Comparison of ENCODE assay signal across 1 cellular context in the genomic region with DNA sequence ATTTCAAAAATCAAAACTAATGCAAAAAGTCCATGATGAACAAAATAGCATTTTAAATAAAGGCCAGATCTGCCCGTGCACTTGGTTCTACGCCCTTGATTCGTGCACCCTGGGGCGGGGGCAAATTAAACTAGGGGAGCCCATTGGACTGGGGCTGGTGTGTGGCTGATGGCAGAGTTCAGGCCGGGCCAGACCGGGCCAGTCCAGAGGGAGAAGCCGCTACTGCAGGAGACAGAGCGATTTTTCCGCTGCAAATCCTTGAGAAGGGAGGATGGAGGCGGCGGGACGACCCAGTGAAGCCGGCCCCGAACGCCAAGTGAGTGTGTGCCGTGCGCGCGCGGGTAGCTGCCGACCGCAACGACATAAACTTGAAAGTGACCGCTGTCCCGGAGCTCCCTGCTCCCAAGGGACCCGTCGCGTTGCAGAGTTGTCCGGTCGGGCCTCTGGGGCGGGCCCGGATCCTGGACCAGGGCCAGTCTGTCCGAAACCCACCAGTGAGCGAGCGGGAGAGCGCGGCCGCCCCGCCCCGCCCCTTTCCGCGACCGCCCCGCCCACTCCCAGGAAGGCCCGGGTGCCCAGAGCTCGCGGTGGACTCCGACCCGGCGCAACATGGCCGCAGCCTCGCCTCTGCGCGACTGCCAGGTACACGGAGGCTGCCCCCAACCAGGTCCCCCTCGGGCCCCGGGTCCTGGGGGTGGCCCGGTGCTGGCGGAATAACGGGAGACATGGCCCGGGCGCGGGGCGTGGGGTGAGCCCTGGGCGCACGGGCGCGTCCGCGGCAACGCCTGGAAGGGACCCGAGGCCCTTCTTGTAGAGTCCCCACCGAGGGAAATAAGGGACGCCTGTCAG.
TF ChIP-seq lines count a peak whose summit lies in the region.

A gene (plus strand): TSS at position 578 of the 849 bp plus-strand sequence. CDS start 32 bp downstream, at position 610.

TF ChIP-seq in HEK293, 187 proteins besides CTCF, POLR2A, EP300 and RAD21 (continued from another document):
- TF ChIP-seq, protein P1, sequence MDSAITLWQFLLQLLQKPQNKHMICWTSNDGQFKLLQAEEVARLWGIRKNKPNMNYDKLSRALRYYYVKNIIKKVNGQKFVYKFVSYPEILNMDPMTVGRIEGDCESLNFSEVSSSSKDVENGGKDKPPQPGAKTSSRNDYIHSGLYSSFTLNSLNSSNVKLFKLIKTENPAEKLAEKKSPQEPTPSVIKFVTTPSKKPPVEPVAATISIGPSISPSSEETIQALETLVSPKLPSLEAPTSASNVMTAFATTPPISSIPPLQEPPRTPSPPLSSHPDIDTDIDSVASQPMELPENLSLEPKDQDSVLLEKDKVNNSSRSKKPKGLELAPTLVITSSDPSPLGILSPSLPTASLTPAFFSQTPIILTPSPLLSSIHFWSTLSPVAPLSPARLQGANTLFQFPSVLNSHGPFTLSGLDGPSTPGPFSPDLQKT (IDR thresholded peaks at IDR 0.05; ENCODE audit: borderline replicate concordance, low read depth, low read length) = no peak
- TF ChIP-seq ZNF23 (tag by site-specific recombination; IDR thresholded peaks at IDR 0.05; ENCODE audit: borderline replicate concordance) = no peak
- peak; percentile 84 for TF ChIP-seq SP2 (tag by site-specific recombination; IDR thresholded peaks at IDR 0.05)
- TF ChIP-seq, protein P2, sequence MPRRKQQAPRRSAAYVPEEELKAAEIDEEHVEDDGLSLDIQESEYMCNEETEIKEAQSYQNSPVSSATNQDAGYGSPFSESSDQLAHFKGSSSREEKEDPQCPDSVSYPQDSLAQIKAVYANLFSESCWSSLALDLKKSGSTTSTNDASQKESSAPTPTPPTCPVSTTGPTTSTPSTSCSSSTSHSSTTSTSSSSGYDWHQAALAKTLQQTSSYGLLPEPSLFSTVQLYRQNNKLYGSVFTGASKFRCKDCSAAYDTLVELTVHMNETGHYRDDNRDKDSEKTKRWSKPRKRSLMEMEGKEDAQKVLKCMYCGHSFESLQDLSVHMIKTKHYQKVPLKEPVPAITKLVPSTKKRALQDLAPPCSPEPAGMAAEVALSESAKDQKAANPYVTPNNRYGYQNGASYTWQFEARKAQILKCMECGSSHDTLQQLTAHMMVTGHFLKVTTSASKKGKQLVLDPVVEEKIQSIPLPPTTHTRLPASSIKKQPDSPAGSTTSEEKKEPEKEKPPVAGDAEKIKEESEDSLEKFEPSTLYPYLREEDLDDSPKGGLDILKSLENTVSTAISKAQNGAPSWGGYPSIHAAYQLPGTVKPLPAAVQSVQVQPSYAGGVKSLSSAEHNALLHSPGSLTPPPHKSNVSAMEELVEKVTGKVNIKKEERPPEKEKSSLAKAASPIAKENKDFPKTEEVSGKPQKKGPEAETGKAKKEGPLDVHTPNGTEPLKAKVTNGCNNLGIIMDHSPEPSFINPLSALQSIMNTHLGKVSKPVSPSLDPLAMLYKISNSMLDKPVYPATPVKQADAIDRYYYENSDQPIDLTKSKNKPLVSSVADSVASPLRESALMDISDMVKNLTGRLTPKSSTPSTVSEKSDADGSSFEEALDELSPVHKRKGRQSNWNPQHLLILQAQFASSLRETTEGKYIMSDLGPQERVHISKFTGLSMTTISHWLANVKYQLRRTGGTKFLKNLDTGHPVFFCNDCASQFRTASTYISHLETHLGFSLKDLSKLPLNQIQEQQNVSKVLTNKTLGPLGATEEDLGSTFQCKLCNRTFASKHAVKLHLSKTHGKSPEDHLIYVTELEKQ (tag by site-specific recombination; IDR thresholded peaks at IDR 0.05; ENCODE audit: borderline replicate concordance) = peak; percentile 30; the same call in 1 of the 2 replicates
- TF ChIP-seq ZNF24 (tag by site-specific recombination; IDR thresholded peaks at IDR 0.05) = peak; percentile 31; the same call in 1 of the 2 replicates
- no peak for TF ChIP-seq ZNF157 (tag by site-specific recombination; IDR thresholded peaks at IDR 0.05)
- peak; percentile 47; the same call in 1 of the 2 replicates for TF ChIP-seq ZNF2 (tag by site-specific recombination; IDR thresholded peaks at IDR 0.05)
- TF ChIP-seq, protein P3, sequence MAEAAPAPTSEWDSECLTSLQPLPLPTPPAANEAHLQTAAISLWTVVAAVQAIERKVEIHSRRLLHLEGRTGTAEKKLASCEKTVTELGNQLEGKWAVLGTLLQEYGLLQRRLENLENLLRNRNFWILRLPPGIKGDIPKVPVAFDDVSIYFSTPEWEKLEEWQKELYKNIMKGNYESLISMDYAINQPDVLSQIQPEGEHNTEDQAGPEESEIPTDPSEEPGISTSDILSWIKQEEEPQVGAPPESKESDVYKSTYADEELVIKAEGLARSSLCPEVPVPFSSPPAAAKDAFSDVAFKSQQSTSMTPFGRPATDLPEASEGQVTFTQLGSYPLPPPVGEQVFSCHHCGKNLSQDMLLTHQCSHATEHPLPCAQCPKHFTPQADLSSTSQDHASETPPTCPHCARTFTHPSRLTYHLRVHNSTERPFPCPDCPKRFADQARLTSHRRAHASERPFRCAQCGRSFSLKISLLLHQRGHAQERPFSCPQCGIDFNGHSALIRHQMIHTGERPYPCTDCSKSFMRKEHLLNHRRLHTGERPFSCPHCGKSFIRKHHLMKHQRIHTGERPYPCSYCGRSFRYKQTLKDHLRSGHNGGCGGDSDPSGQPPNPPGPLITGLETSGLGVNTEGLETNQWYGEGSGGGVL (tag by site-specific recombination; IDR thresholded peaks at IDR 0.05) = no peak
- TF ChIP-seq, protein P4, sequence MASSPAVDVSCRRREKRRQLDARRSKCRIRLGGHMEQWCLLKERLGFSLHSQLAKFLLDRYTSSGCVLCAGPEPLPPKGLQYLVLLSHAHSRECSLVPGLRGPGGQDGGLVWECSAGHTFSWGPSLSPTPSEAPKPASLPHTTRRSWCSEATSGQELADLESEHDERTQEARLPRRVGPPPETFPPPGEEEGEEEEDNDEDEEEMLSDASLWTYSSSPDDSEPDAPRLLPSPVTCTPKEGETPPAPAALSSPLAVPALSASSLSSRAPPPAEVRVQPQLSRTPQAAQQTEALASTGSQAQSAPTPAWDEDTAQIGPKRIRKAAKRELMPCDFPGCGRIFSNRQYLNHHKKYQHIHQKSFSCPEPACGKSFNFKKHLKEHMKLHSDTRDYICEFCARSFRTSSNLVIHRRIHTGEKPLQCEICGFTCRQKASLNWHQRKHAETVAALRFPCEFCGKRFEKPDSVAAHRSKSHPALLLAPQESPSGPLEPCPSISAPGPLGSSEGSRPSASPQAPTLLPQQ (tag by site-specific recombination; IDR thresholded peaks at IDR 0.05) = peak; percentile 54; the same call in 1 of the 2 replicates
- peak; percentile 71; the same call in 1 of the 2 replicates for TF ChIP-seq KLF16 (tag by site-specific recombination; IDR thresholded peaks at IDR 0.05)
- TF ChIP-seq ZNF76 (tag by site-specific recombination; IDR thresholded peaks at IDR 0.05; ENCODE audit: borderline replicate concordance, low read depth) = peak; percentile 59; the same call in 1 of the 2 replicates
- no peak for TF ChIP-seq ZNF654 (tag by site-specific recombination; IDR thresholded peaks at IDR 0.05; ENCODE audit: low read depth)
- 0 out of 2 replicates have a peak, but pooled peaks have one; percentile 22 for TF ChIP-seq ZNF501 (tag by site-specific recombination; IDR thresholded peaks at IDR 0.05)
- no peak for TF ChIP-seq BCL11B (tag by site-specific recombination; IDR thresholded peaks at IDR 0.05; ENCODE audit: low read depth)
- TF ChIP-seq, protein P5, sequence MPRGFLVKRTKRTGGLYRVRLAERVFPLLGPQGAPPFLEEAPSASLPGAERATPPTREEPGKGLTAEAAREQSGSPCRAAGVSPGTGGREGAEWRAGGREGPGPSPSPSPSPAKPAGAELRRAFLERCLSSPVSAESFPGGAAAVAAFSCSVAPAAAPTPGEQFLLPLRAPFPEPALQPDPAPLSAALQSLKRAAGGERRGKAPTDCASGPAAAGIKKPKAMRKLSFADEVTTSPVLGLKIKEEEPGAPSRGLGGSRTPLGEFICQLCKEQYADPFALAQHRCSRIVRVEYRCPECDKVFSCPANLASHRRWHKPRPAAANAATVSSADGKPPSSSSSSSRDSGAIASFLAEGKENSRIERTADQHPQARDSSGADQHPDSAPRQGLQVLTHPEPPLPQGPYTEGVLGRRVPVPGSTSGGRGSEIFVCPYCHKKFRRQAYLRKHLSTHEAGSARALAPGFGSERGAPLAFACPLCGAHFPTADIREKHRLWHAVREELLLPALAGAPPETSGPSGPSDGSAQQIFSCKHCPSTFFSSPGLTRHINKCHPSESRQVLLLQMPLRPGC (tag by site-specific recombination; IDR thresholded peaks at IDR 0.05) = no peak; the same call in 1 of the 2 replicates
- no peak for TF ChIP-seq ZNF549 (tag by site-specific recombination; IDR thresholded peaks at IDR 0.05)
- no peak for TF ChIP-seq ZNF530 (tag by site-specific recombination; IDR thresholded peaks at IDR 0.05; ENCODE audit: low read depth)
- TF ChIP-seq KLF10 (tag by site-specific recombination; IDR thresholded peaks at IDR 0.05) = peak; percentile 87
- no peak for TF ChIP-seq ZNF133 (tag by site-specific recombination; IDR thresholded peaks at IDR 0.05)
- peak; percentile 80 for TF ChIP-seq SP3 (tag by site-specific recombination; IDR thresholded peaks at IDR 0.05)
- no peak for TF ChIP-seq ZBTB1 (tag by site-specific recombination; IDR thresholded peaks at IDR 0.05)
- TF ChIP-seq ZNF350 (tag by site-specific recombination; IDR thresholded peaks at IDR 0.05) = no peak
- no peak for TF ChIP-seq ZFP3 (tag by site-specific recombination; IDR thresholded peaks at IDR 0.05; ENCODE audit: low read depth)
- TF ChIP-seq ZNF473 (tag by site-specific recombination; IDR thresholded peaks at IDR 0.05) = no peak
- TF ChIP-seq ZNF324 (tag by site-specific recombination; IDR thresholded peaks at IDR 0.05) = 0 out of 2 replicates have a peak, but pooled peaks have one; percentile 36
- TF ChIP-seq, protein P6, sequence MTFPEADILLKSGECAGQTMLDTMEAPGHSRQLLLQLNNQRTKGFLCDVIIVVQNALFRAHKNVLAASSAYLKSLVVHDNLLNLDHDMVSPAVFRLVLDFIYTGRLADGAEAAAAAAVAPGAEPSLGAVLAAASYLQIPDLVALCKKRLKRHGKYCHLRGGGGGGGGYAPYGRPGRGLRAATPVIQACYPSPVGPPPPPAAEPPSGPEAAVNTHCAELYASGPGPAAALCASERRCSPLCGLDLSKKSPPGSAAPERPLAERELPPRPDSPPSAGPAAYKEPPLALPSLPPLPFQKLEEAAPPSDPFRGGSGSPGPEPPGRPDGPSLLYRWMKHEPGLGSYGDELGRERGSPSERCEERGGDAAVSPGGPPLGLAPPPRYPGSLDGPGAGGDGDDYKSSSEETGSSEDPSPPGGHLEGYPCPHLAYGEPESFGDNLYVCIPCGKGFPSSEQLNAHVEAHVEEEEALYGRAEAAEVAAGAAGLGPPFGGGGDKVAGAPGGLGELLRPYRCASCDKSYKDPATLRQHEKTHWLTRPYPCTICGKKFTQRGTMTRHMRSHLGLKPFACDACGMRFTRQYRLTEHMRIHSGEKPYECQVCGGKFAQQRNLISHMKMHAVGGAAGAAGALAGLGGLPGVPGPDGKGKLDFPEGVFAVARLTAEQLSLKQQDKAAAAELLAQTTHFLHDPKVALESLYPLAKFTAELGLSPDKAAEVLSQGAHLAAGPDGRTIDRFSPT (tag by site-specific recombination; IDR thresholded peaks at IDR 0.05) = peak; percentile 77
- peak; percentile 36 for TF ChIP-seq ZNF341 (tag by site-specific recombination; IDR thresholded peaks at IDR 0.05; ENCODE audit: low read depth)
- TF ChIP-seq ZSCAN23 (tag by site-specific recombination; IDR thresholded peaks at IDR 0.05) = no peak
- peak; percentile 62; the same call in 1 of the 2 replicates for TF ChIP-seq ZNF366 (tag by site-specific recombination; conservative IDR thresholded peaks at IDR 0.05)
- TF ChIP-seq ZNF223 (tag by site-specific recombination; IDR thresholded peaks at IDR 0.05) = no peak
- no peak for TF ChIP-seq OVOL3 (tag by site-specific recombination; IDR thresholded peaks at IDR 0.05)
- TF ChIP-seq TCF7L2 (IDR thresholded peaks at IDR 0.05; ENCODE audit: borderline replicate concordance, low read depth, low read length) = peak; percentile 91
- no peak for TF ChIP-seq ZNF791 (tag by site-specific recombination; IDR thresholded peaks at IDR 0.05)
- no peak for TF ChIP-seq ZNF585B (tag by site-specific recombination; IDR thresholded peaks at IDR 0.05)
- peak; percentile 67 for TF ChIP-seq OSR2 (tag by site-specific recombination; IDR thresholded peaks at IDR 0.05)
TF ChIP-seq in HEK293: peak in this region for 50.
